2 cellular contexts compared by ENCODE assay signal in genomic region chr21:44982558-44983244, GRCh38.
TF ChIP-seq lines count a peak whose summit lies in the region.

No MANE protein-coding gene starts in this region.

TF ChIP-seq in SK-N-SH treated with all-trans-retinoic acid at 6 μM for 48 hours, 23 proteins besides CTCF, POLR2A, EP300 and RAD21 (continued from another document):
- no peak for TF ChIP-seq TSHZ2 (CRISPR knock-in tag; IDR thresholded peaks at IDR 0.05)
- TF ChIP-seq PPARA (CRISPR knock-in tag; IDR thresholded peaks at IDR 0.05; ENCODE audit: borderline replicate concordance) = no peak

TF ChIP-seq in SK-N-SH, 30 proteins besides CTCF, POLR2A, EP300 and RAD21 (continued from another document):
- no peak for TF ChIP-seq USF1 (IDR thresholded peaks at IDR 0.05; ENCODE audit: borderline replicate concordance, low read depth)
